In genomic region chr7:113774182-113774807, GRCh38 we compare ENCODE assay signal across 8 cellular contexts.
DNase-seq lines count a peak whose midpoint lies in the region; ATAC-seq and TF ChIP-seq lines count a peak whose summit lies in the region.

No MANE protein-coding gene starts in this region.

- POLR2A ChIA-PET in activated CD4-positive, alpha-beta memory T cell treated with anti-CD3 and anti-CD28 coated beads for 36 hours (lab: Charles Lee): no interaction called here

- no peaks in the 10 kb centered on the region for H3K4me1 ChIP-seq in body of pancreas

- ATAC-seq in HG03108 (IDR thresholded peaks at IDR 0.05; ENCODE audit: unreplicated experiment) (peak; percentile 70), body of pancreas (peak; percentile 64), GM19328 (IDR thresholded peaks at IDR 0.05; ENCODE audit: unreplicated experiment) (no peak)

- no peaks in the 10 kb centered on the region for H3K9me3 ChIP-seq in body of pancreas

- no peaks in the 10 kb centered on the region for H3K27me3 ChIP-seq in body of pancreas

- H3K27me3 Mint-ChIP-seq in activated CD4-positive, alpha-beta memory T cell treated with anti-CD3 and anti-CD28 coated beads for 36 hours: no peaks in the 10 kb centered on the region

- 22 to 29% methylated on average over 3 of the region's 3 CpGs for WGBS in body of pancreas, 2 donors

- TF ChIP-seq POLR2A in body of pancreas (IDR thresholded peaks at IDR 0.05): no peak

- no peak overlapping the region for H3K27ac ChIP-seq in body of pancreas

- intact Hi-C loops in body of pancreas (cut with DNase I): no loop called here
- intact Hi-C loops in activated CD4-positive, alpha-beta memory T cell treated with anti-CD3 and anti-CD28 coated beads for 36 hours (cut with micrococcal nuclease): no loop called here

- no peak overlapping the region for H3K4me3 Mint-ChIP-seq in activated CD4-positive, alpha-beta memory T cell treated with anti-CD3 and anti-CD28 coated beads for 36 hours

- TF ChIP-seq CTCF in body of pancreas (IDR thresholded peaks at IDR 0.05): peak; percentile 36 to 62 (median 53)

- no peak overlapping the region for H3K4me3 ChIP-seq in body of pancreas

- H3K36me3 Mint-ChIP-seq in activated CD4-positive, alpha-beta memory T cell treated with anti-CD3 and anti-CD28 coated beads for 36 hours: no peaks in the 10 kb centered on the region

- H3K4me1 Mint-ChIP-seq in activated CD4-positive, alpha-beta memory T cell treated with anti-CD3 and anti-CD28 coated beads for 36 hours (ENCODE audit: low read depth): no peaks in the 10 kb centered on the region

- no peaks in the 10 kb centered on the region for H3K9me3 Mint-ChIP-seq in activated CD4-positive, alpha-beta memory T cell treated with anti-CD3 and anti-CD28 coated beads for 36 hours

- CTCF ChIA-PET in activated CD4-positive, alpha-beta memory T cell treated with anti-CD3 and anti-CD28 coated beads for 36 hours (lab: Charles Lee): interaction anchor here (1.0 to 1.4 kb wide), 3 partner anchors 13 to 43 kb away, joined by 3 to 4 read pairs (median 3); no protein-coding TSS in a partner anchor

- H3K27ac Mint-ChIP-seq in activated CD4-positive, alpha-beta memory T cell treated with anti-CD3 and anti-CD28 coated beads for 36 hours: no peak overlapping the region

- H3K36me3 ChIP-seq in body of pancreas (replicated peaks in 1 of 2; ENCODE audit: insufficient read depth in 1 of 2, low read depth in 2 of 2): no peaks in the 10 kb centered on the region

- DNase-seq in CD1c-positive myeloid dendritic cell (ENCODE audit: extremely low spot score) (peak; percentile 43), GM19238 (ENCODE audit: insufficient read length, low spot score) (peak; percentile 7), NCI-H460 (ENCODE audit: extremely low read depth, low read depth) (peak; percentile 40), body of pancreas (peak in 3 of 4 donors; percentile 17 to 35 (median 19)), kidney tubule cell (ENCODE audit: low spot score) (peak; percentile 43)
- no peak for DNase-seq in activated CD4-positive, alpha-beta memory T cell treated with anti-CD3 and anti-CD28 coated beads for 36 hours
